Comparison of ENCODE assay signal across 9 cellular contexts in genomic region chr20:49699200-49699992, GRCh38. TPM values are rescaled to one million over a fixed set of nuclear protein-coding genes. Genes with fewer than 3 reads are reported as not detected.
DNase-seq lines count a peak whose midpoint lies in the region; ATAC-seq and TF ChIP-seq lines count a peak whose summit lies in the region.
"Had no signal": no experiment of that assay in that cellular context is flagged by ENCODE, and none has a peak within 500 bp of the region (broad histone marks: within the 10 kb centered on the region; RNA-seq: fewer than 3 reads in every experiment).

No MANE protein-coding gene starts in this region.

- DNase-seq in RKO (ENCODE audit: low spot score) (peak; percentile 87), fibroblast of villous mesenchyme (ENCODE audit: low read depth) (peak; percentile 49), SHP77 (lab: John Stamatoyannopoulos, UW) (no peak), SHP77 treated with DMSO at 0.1 percent for 48 hours (lab: John Stamatoyannopoulos, UW) (no peak), NCI-H1930 (lab: John Stamatoyannopoulos, UW) (no peak), Kasumi-1 (lab: John Stamatoyannopoulos, UW) (no peak)
- DNase-seq: left cardiac atrium had no signal

- H3K4me3 ChIP-seq in fibroblast of villous mesenchyme (ENCODE audit: low read depth, low read length) = no peak overlapping the region

- peak; percentile 80 for ATAC-seq in GM18519 (IDR thresholded peaks at IDR 0.05; ENCODE audit: low FRiP score, unreplicated experiment)
- peak; percentile 63 for ATAC-seq in HG02623 (IDR thresholded peaks at IDR 0.05; ENCODE audit: unreplicated experiment)

- no peak for TF ChIP-seq CTCF in fibroblast of villous mesenchyme (IDR thresholded peaks at IDR 0.05; ENCODE audit: insufficient read depth, low read depth, low read length)

RNA-seq across cellular contexts. Expression of gene B4GALT5, which starts 14.3 kb away (rescaled TPM):
- total RNA-seq in fibroblast of villous mesenchyme = 19.6 and 33.7 TPM in 2 replicates

Comparison
In these comparisons a context has a peak if more than half of its experiments do, and no peak if none do; other contexts are left out.
1. DNase-seq: peak in RKO (single experiment) and fibroblast of villous mesenchyme (single experiment); none in SHP77 (0 of 2), SHP77 treated with DMSO at 0.1 percent for 48 hours (single experiment), NCI-H1930 (0 of 2) and Kasumi-1 (0 of 2).